Comparison of ENCODE assay signal across 1 cellular context in the genomic region with DNA sequence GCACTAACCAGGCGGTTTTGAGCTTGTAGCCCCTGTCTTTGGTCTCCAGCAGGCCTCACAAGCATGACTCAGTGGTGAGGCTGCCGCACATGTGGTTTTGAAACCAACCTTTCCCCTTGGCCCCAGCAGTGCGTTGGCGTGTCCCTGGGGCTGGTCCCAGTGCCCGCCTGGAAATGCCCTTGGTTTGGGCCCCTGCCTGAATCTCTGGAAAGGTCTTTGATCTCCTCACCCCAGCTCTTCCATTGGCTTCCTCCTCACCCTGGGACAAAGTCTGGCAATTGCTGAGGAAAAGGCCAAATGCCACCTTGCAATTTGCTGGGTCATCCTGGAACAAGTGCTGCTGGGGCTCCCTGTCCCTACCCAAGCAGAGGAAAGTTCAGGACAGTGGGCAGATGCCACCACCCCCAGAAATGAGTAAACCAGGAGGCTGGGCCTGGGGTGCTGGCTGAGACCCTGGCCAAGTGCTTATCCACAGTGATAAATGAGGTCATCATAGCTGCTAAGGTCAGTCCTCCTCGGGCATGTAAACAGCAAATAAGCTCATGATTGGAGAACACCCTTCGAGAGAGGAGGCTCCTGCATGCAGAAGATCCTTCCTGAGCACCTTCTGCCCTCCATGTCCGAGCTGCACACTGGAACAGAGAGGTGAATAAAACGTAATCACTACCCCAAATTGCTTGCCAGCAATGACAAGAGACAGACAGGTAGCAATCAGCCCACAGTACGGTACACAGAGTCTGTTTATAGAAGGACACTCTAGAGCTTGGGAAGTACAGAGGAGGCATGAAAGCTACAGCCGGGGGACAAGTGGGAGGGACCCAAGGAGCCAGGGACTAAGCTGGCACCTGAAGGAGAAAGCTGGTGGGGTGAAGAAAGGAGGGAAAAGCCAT.
TF ChIP-seq lines count a peak whose summit lies in the region.

No MANE protein-coding gene starts in this region.

TF ChIP-seq in H1, 55 proteins besides CTCF, POLR2A, EP300 and RAD21 (continued from another document):
- TF ChIP-seq SP4 (IDR thresholded peaks at IDR 0.05; ENCODE audit: low read length) (no peak), PHF8 (conservative IDR thresholded peaks at IDR 0.05; ENCODE audit: low read depth, low read length) (no peak), SRF (IDR thresholded peaks at IDR 0.05; ENCODE audit: low read depth, low read length) (no peak), CHD1 (IDR thresholded peaks at IDR 0.05; ENCODE audit: low read depth, low read length) (no peak), SAP30 (IDR thresholded peaks at IDR 0.05; ENCODE audit: insufficient read depth, insufficient replicate concordance, low read length) (no peak), KDM1A (IDR thresholded peaks at IDR 0.05; ENCODE audit: borderline replicate concordance, low read length) (no peak), BRCA1 (IDR thresholded peaks at IDR 0.05; ENCODE audit: low read depth, low read length) (no peak), SIX5 (IDR thresholded peaks at IDR 0.05; ENCODE audit: low read depth, low read length) (no peak)
TF ChIP-seq in H1: peak in this region for 0.
